ENCODE assay signal across 1 cellular context in the genomic region with DNA sequence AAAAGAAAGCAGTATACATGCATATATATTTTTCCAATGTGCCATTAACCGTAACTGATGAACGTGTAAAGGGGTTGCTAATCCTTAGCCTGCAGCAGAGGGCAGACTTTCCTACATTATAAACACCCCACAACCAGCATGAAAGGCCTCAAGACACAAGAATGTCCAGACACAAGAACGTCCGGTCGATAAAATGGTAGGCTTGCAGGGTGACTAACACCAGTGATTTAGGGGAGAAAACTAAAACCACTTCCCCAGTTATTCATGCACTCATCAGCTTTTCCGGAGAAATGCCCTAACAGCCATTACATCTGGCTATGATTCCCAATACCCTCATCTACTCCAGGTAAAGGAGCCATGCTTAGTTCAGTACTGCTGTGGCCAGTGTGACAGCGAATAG.
TF ChIP-seq lines count a peak whose summit lies in the region.

No MANE protein-coding gene starts in this region.

TF ChIP-seq in SK-N-SH, 30 proteins besides CTCF, POLR2A, EP300 and RAD21 (continued from another document):
- TF ChIP-seq, protein P1, sequence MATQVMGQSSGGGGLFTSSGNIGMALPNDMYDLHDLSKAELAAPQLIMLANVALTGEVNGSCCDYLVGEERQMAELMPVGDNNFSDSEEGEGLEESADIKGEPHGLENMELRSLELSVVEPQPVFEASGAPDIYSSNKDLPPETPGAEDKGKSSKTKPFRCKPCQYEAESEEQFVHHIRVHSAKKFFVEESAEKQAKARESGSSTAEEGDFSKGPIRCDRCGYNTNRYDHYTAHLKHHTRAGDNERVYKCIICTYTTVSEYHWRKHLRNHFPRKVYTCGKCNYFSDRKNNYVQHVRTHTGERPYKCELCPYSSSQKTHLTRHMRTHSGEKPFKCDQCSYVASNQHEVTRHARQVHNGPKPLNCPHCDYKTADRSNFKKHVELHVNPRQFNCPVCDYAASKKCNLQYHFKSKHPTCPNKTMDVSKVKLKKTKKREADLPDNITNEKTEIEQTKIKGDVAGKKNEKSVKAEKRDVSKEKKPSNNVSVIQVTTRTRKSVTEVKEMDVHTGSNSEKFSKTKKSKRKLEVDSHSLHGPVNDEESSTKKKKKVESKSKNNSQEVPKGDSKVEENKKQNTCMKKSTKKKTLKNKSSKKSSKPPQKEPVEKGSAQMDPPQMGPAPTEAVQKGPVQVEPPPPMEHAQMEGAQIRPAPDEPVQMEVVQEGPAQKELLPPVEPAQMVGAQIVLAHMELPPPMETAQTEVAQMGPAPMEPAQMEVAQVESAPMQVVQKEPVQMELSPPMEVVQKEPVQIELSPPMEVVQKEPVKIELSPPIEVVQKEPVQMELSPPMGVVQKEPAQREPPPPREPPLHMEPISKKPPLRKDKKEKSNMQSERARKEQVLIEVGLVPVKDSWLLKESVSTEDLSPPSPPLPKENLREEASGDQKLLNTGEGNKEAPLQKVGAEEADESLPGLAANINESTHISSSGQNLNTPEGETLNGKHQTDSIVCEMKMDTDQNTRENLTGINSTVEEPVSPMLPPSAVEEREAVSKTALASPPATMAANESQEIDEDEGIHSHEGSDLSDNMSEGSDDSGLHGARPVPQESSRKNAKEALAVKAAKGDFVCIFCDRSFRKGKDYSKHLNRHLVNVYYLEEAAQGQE (IDR thresholded peaks at IDR 0.05; ENCODE audit: low read depth, low read length) = no peak
- TF ChIP-seq RXRA (IDR thresholded peaks at IDR 0.05; ENCODE audit: borderline replicate concordance, low read depth) (peak; percentile 16; the same call in 1 of the 2 replicates), RCOR1 (IDR thresholded peaks at IDR 0.05; ENCODE audit: low read length) (no peak), TAF1 (IDR thresholded peaks at IDR 0.05; ENCODE audit: borderline replicate concordance, low read depth, low read length) (no peak), MEF2A (IDR thresholded peaks at IDR 0.05; ENCODE audit: borderline replicate concordance, low read depth) (no peak), FOSL2 (IDR thresholded peaks at IDR 0.05; ENCODE audit: borderline replicate concordance, low read depth) (peak; percentile 80), NFIC (IDR thresholded peaks at IDR 0.05; ENCODE audit: borderline replicate concordance) (peak; percentile 56), SIN3A (IDR thresholded peaks at IDR 0.05; ENCODE audit: borderline replicate concordance, low read depth, low read length) (no peak), YY1 (IDR thresholded peaks at IDR 0.05; ENCODE audit: low read depth) (peak; percentile 61), TCF12 (IDR thresholded peaks at IDR 0.05) (peak; percentile 86), RFX5 (IDR thresholded peaks at IDR 0.05; ENCODE audit: low read length) (no peak), SMC3 (IDR thresholded peaks at IDR 0.05; ENCODE audit: low read depth, low read length) (peak; percentile 88)
- TF ChIP-seq, protein P2, sequence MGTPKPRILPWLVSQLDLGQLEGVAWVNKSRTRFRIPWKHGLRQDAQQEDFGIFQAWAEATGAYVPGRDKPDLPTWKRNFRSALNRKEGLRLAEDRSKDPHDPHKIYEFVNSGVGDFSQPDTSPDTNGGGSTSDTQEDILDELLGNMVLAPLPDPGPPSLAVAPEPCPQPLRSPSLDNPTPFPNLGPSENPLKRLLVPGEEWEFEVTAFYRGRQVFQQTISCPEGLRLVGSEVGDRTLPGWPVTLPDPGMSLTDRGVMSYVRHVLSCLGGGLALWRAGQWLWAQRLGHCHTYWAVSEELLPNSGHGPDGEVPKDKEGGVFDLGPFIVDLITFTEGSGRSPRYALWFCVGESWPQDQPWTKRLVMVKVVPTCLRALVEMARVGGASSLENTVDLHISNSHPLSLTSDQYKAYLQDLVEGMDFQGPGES (IDR thresholded peaks at IDR 0.05; ENCODE audit: low read depth, low read length) = no peak
- TF ChIP-seq, protein P3, sequence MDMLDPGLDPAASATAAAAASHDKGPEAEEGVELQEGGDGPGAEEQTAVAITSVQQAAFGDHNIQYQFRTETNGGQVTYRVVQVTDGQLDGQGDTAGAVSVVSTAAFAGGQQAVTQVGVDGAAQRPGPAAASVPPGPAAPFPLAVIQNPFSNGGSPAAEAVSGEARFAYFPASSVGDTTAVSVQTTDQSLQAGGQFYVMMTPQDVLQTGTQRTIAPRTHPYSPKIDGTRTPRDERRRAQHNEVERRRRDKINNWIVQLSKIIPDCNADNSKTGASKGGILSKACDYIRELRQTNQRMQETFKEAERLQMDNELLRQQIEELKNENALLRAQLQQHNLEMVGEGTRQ (IDR thresholded peaks at IDR 0.05; ENCODE audit: borderline replicate concordance, low read depth, low read length) = no peak
- TF ChIP-seq, protein P4, sequence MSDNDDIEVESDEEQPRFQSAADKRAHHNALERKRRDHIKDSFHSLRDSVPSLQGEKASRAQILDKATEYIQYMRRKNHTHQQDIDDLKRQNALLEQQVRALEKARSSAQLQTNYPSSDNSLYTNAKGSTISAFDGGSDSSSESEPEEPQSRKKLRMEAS (IDR thresholded peaks at IDR 0.05; ENCODE audit: low read depth) = no peak
